Comparison of ENCODE assay signal across 35 cellular contexts in the genomic region with DNA sequence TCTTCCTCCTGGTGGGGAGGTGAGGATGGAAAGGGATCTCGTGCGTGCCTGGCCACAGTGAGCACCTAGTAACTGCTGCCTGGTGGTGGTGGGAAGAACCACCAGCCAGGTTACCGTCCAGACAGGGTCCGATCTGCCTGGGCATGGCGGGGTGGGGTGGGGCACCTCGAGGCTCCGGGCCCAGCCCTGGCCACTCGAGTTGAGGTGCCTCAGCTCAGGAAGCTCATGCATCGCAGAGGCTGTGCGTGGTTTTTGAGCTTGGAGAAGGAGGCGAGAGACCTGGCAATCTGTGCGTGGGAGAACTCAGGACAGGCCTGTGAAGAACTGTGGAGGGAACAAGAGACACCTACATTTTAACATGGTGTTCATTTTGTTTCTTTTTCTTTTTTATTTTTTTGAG. TPM values are rescaled to one million over a fixed set of nuclear protein-coding genes. Genes with fewer than 3 reads are reported as not detected.
"Had no signal": no experiment of that assay in that cellular context is flagged by ENCODE, and none has a peak within 500 bp of the region (broad histone marks: within the 10 kb centered on the region; RNA-seq: fewer than 3 reads in every experiment).

No MANE protein-coding gene starts in this region.

- ATAC-seq: activated CD4-positive, alpha-beta T cell treated with anti-CD3 and anti-CD28 coated beads for 36 hours; activated CD8-positive, alpha-beta memory T cell treated with anti-CD3 and anti-CD28 coated beads, Interleukin-2, amount 10 ng/mL, durations not matched to agents 7 days and 5 days; activated CD8-positive, alpha-beta T cell treated with anti-CD3 and anti-CD28 coated beads, Interleukin-2, amount 10 ng/mL, durations not matched to agents 7 days and 5 days; activated naive CD8-positive, alpha-beta T cell treated with anti-CD3 and anti-CD28 coated beads, Interleukin-2, amount 50 U/mL, for 24 hours; body of pancreas; effector memory CD8-positive, alpha-beta T cell; gastroesophageal sphincter; T-helper 17 cell had no signal

- H3K27ac ChIP-seq: adrenal gland, body of pancreas, esophagus squamous epithelium, gastroesophageal sphincter, WERI-Rb-1 had no signal

- H3K9me3 ChIP-seq: adrenal gland, body of pancreas, esophagus squamous epithelium, gastroesophageal sphincter had no signal

- DNase-seq: activated CD4-positive, alpha-beta memory T cell treated with anti-CD3 and anti-CD28 coated beads for 36 hours; activated CD4-positive, alpha-beta T cell treated with anti-CD3 and anti-CD28 coated beads for 36 hours; activated CD4-positive, alpha-beta T cell treated with anti-CD3 and anti-CD28 coated beads, Interleukin-2, amount 10 ng/mL, durations not matched to agents 24 days and 14 days; activated CD4-positive, CD25-positive, alpha-beta regulatory T cell; activated CD4-positive, CD25-positive, alpha-beta regulatory T cell treated with anti-CD3 and anti-CD28 coated beads, Interleukin-2, amount 50 U/mL, for 72 hours; activated CD8-positive, alpha-beta memory T cell treated with anti-CD3 and anti-CD28 coated beads, Interleukin-2, amount 10 ng/mL, durations not matched to agents 7 days and 5 days; activated CD8-positive, alpha-beta memory T cell treated with anti-CD3 and anti-CD28 coated beads, Interleukin-2, amount 50 U/mL, for 4 hours; activated CD8-positive, alpha-beta T cell treated with anti-CD3 and anti-CD28 coated beads, Interleukin-2, amount 10 ng/mL, durations not matched to agents 7 days and 5 days; activated effector memory CD4-positive, alpha-beta T cell treated with anti-CD3 and anti-CD28 coated beads, Interleukin-2, amount 50 U/mL, for 16 hours; activated naive CD4-positive, alpha-beta T cell treated with anti-CD3 and anti-CD28 coated beads for 36 hours; activated naive CD8-positive, alpha-beta T cell treated with anti-CD3 and anti-CD28 coated beads for 36 hours; activated naive CD8-positive, alpha-beta T cell treated with anti-CD3 and anti-CD28 coated beads, Interleukin-2, amount 50 U/mL, for 24 hours; activated T-cell treated with anti-CD3 and anti-CD28 coated beads, Interleukin-2, amount 50 U/mL, for 1 hour; activated T-cell treated with anti-CD3 and anti-CD28 coated beads, Interleukin-2, amount 50 U/mL, for 48 hours; adrenal gland; amygdala; aorta; body of pancreas; caudate nucleus; cortex of kidney; dermis blood vessel endothelial cell; effector CD4-positive, alpha-beta T cell; effector memory CD8-positive, alpha-beta T cell; erythroblast; esophagus squamous epithelium; foreskin melanocyte; T-helper 1 cell; T-helper 17 cell; T1000; WERI-Rb-1 had no signal

- H3K36me3 ChIP-seq: adrenal gland, esophagus squamous epithelium, gastroesophageal sphincter, WERI-Rb-1 had no signal

- H3K4me3 ChIP-seq: adrenal gland, body of pancreas, esophagus squamous epithelium, gastroesophageal sphincter had no signal

- H3K4me1 ChIP-seq: adrenal gland, body of pancreas, esophagus squamous epithelium, gastroesophageal sphincter had no signal

RNA-seq across cellular contexts. Expression of gene FIBCD1, which starts 31.0 kb away (rescaled TPM):
- total RNA-seq: activated CD4-positive, alpha-beta memory T cell treated with anti-CD3 and anti-CD28 coated beads for 36 hours; activated CD4-positive, alpha-beta T cell treated with anti-CD3 and anti-CD28 coated beads for 36 hours; activated CD4-positive, alpha-beta T cell treated with anti-CD3 and anti-CD28 coated beads, Interleukin-2, amount 10 ng/mL, durations not matched to agents 24 days and 14 days; activated CD8-positive, alpha-beta memory T cell treated with anti-CD3 and anti-CD28 coated beads for 36 hours; activated CD8-positive, alpha-beta memory T cell treated with anti-CD3 and anti-CD28 coated beads, Interleukin-2, amount 10 ng/mL, durations not matched to agents 7 days and 5 days; activated CD8-positive, alpha-beta T cell treated with anti-CD3 and anti-CD28 coated beads, Interleukin-2, amount 10 ng/mL, durations not matched to agents 7 days and 5 days; activated naive CD4-positive, alpha-beta T cell treated with anti-CD3 and anti-CD28 coated beads for 36 hours; activated naive CD8-positive, alpha-beta T cell treated with anti-CD3 and anti-CD28 coated beads for 36 hours; activated T-helper 1 cell treated with anti-CD3 and anti-CD28 coated beads, Interleukin-12 subunit alpha, Interleukin-12 subunit beta, Interleukin-2, Interleukin-4 antibody, amounts not matched to agents 30 ng/mL and 10 ng/mL and 1 ng/mL, durations not matched to agents 14 hours and 24 hours and 36 hours; activated T-helper 2 cell treated with anti-CD3 and anti-CD28 coated beads, Interferon-gamma antibody, Interleukin-2, Interleukin-4, amounts not matched to agents 10 μg/mL and 5 μg/mL and 100 μg/mL, durations not matched to agents 14 hours and 24 hours and 36 hours; aorta; esophagus squamous epithelium; glomerular endothelial cell; T-helper 17 cell had no signal

RNA-seq across cellular contexts. Expression of gene LAMC3, which starts 38.9 kb away (rescaled TPM):
- total RNA-seq: activated CD8-positive, alpha-beta T cell treated with anti-CD3 and anti-CD28 coated beads, Interleukin-2, amount 10 ng/mL, durations not matched to agents 7 days and 5 days; activated T-helper 2 cell treated with anti-CD3 and anti-CD28 coated beads, Interferon-gamma antibody, Interleukin-2, Interleukin-4, amounts not matched to agents 10 μg/mL and 5 μg/mL and 100 μg/mL, durations not matched to agents 14 hours and 24 hours and 36 hours had no signal
